ENCODE assay signal across 29 cellular contexts in the genomic region with DNA sequence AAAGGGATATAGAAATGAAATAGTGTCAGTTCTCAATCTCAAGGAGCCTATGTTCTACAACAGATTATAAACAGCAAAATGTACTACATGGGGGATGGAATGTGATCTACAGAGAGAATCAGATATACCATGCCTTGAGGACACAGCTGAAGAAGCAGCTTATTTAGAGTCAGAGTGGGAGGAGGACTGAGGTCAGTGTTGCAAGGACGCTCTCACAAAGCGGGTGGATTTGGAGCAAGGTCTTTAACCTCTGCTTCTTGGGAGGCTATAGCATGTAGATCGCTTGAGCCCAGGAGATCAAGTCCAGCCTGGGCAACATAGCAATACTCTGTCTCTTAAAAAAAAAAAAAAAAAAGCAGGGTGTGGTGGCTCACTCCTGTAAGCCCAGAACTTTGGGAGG. TPM values are rescaled to one million over a fixed set of nuclear protein-coding genes. Genes with fewer than 3 reads are reported as not detected.
DNase-seq lines count a peak whose midpoint lies in the region; ATAC-seq and TF ChIP-seq lines count a peak whose summit lies in the region.
"Had no signal": no experiment of that assay in that cellular context is flagged by ENCODE, and none has a peak within 500 bp of the region (broad histone marks: within the 10 kb centered on the region; RNA-seq: fewer than 3 reads in every experiment).

No MANE protein-coding gene starts in this region.

- no peaks in the 10 kb centered on the region for H3K9me3 Mint-ChIP-seq in activated naive CD4-positive, alpha-beta T cell treated with anti-CD3 and anti-CD28 coated beads, Interleukin-2, amount 50 U/mL, for 24 hours
- H3K9me3 Mint-ChIP-seq in effector memory CD8-positive, alpha-beta T cell: no peaks in the 10 kb centered on the region
- H3K9me3 Mint-ChIP-seq in stimulated activated effector memory CD8-positive, alpha-beta T cell treated with anti-CD3 and anti-CD28 coated beads, Interleukin-12 subunit alpha, Interleukin-12 subunit beta, amount 100 ng/mL, for 72 hours: no peaks in the 10 kb centered on the region
- H3K9me3 Mint-ChIP-seq in endothelial cell (ENCODE audit: unreplicated experiment): no peaks in the 10 kb centered on the region
- H3K9me3 Mint-ChIP-seq: nephron progenitor cell had no signal

- H3K27ac ChIP-seq in RWPE1: peak overlapping the region; percentile 84; the same call in 1 of the 2 replicates
- H3K27ac ChIP-seq: cardiac muscle cell, left ventricle myocardium inferior, suprapubic skin, vagina had no signal

- CTCF ChIA-PET in RWPE1 (lab: Yijun Ruan, JAX): no interaction called here

- DNase-seq in activated naive CD4-positive, alpha-beta T cell treated with Interleukin-2 at 50 U/mL for 16 hours: no peak
- DNase-seq in RWPE1 (ENCODE audit: low spot score): no peak
- no peak for DNase-seq in effector memory CD8-positive, alpha-beta T cell
- DNase-seq in stimulated activated effector memory CD8-positive, alpha-beta T cell treated with anti-CD3 and anti-CD28 coated beads, Interleukin-12 subunit alpha, Interleukin-12 subunit beta, amount 100 ng/mL, for 72 hours (ENCODE audit: low spot score in 2 of 2): no peak
- no peak for DNase-seq in SW 1271 (lab: John Stamatoyannopoulos, UW)
- no peak for DNase-seq in endothelial cell (ENCODE audit: low spot score)
- DNase-seq: activated CD4-positive, alpha-beta T cell treated with anti-CD3 and anti-CD28 coated beads, Interleukin-2, amount 50 U/mL, for 1 hour; activated CD8-positive, alpha-beta memory T cell treated with anti-CD3 and anti-CD28 coated beads, Interleukin-2, amount 50 U/mL, for 4 hours; activated gamma-delta T cell; anterior cingulate cortex; CD4-positive, CD25-positive, alpha-beta regulatory T cell; DMS153; heart right ventricle; KG1; left ventricle myocardium inferior; midbrain; NCI-H1092; NCI-H1930; NCI-H345; NCI-H82; nephron progenitor cell; posterior cingulate gyrus had no signal

- no peaks in the 10 kb centered on the region for H3K36me3 Mint-ChIP-seq in activated naive CD4-positive, alpha-beta T cell treated with anti-CD3 and anti-CD28 coated beads, Interleukin-2, amount 50 U/mL, for 24 hours
- H3K36me3 Mint-ChIP-seq in effector memory CD8-positive, alpha-beta T cell (ENCODE audit: insufficient read depth): peaks cover 7% of the 10 kb centered on the region
- no peaks in the 10 kb centered on the region for H3K36me3 Mint-ChIP-seq in stimulated activated effector memory CD8-positive, alpha-beta T cell treated with anti-CD3 and anti-CD28 coated beads, Interleukin-12 subunit alpha, Interleukin-12 subunit beta, amount 100 ng/mL, for 72 hours
- H3K36me3 Mint-ChIP-seq in endothelial cell (ENCODE audit: low read depth, unreplicated experiment): no peaks in the 10 kb centered on the region
- H3K36me3 Mint-ChIP-seq: CD4-positive, CD25-positive, alpha-beta regulatory T cell had no signal

- H3K4me1 Mint-ChIP-seq in activated naive CD4-positive, alpha-beta T cell treated with anti-CD3 and anti-CD28 coated beads, Interleukin-2, amount 50 U/mL, for 24 hours: peaks cover 33% of the 10 kb centered on the region
- peaks cover 17 to 20% of the 10 kb centered on the region in 2 donors for H3K4me1 Mint-ChIP-seq in effector memory CD8-positive, alpha-beta T cell (ENCODE audit: low read depth in 2 of 2)
- H3K4me1 Mint-ChIP-seq in stimulated activated effector memory CD8-positive, alpha-beta T cell treated with anti-CD3 and anti-CD28 coated beads, Interleukin-12 subunit alpha, Interleukin-12 subunit beta, amount 100 ng/mL, for 72 hours: peaks cover 31% of the 10 kb centered on the region
- H3K4me1 Mint-ChIP-seq in endothelial cell (ENCODE audit: unreplicated experiment): peaks cover 10% of the 10 kb centered on the region

- POLR2A ChIA-PET in RWPE1 (lab: Yijun Ruan, JAX; ENCODE audit: low non-redundant PET): no interaction called here

- ATAC-seq in effector memory CD8-positive, alpha-beta T cell (replicated peaks): no peak
- ATAC-seq in stimulated activated effector memory CD8-positive, alpha-beta T cell treated with anti-CD3 and anti-CD28 coated beads, Interleukin-12 subunit alpha, Interleukin-12 subunit beta, amount 100 ng/mL, for 72 hours: no peak
- no peak for ATAC-seq in GM21423 (IDR thresholded peaks at IDR 0.05; ENCODE audit: unreplicated experiment)
- ATAC-seq: HCT116, heart right ventricle had no signal

- H3K27ac Mint-ChIP-seq in activated naive CD4-positive, alpha-beta T cell treated with anti-CD3 and anti-CD28 coated beads, Interleukin-2, amount 50 U/mL, for 24 hours: peak overlapping the region; percentile 82
- peak overlapping the region; percentile 86 to 96 for H3K27ac Mint-ChIP-seq in effector memory CD8-positive, alpha-beta T cell
- peak overlapping the region; percentile 45 for H3K27ac Mint-ChIP-seq in stimulated activated effector memory CD8-positive, alpha-beta T cell treated with anti-CD3 and anti-CD28 coated beads, Interleukin-12 subunit alpha, Interleukin-12 subunit beta, amount 100 ng/mL, for 72 hours
- no peak overlapping the region for H3K27ac Mint-ChIP-seq in endothelial cell (ENCODE audit: unreplicated experiment)
- H3K27ac Mint-ChIP-seq: dendritic cell treated with granulocyte-macrophage colony-stimulating factor and Interleukin-4, amounts not matched to agents 40 ng/mL and 50 ng/mL, for 4 days had no signal

- no peaks in the 10 kb centered on the region for H3K27me3 Mint-ChIP-seq in activated naive CD4-positive, alpha-beta T cell treated with anti-CD3 and anti-CD28 coated beads, Interleukin-2, amount 50 U/mL, for 24 hours
- H3K27me3 Mint-ChIP-seq in effector memory CD8-positive, alpha-beta T cell: no peaks in the 10 kb centered on the region
- peaks cover 4% of the 10 kb centered on the region for H3K27me3 Mint-ChIP-seq in endothelial cell (ENCODE audit: unreplicated experiment)
- H3K27me3 Mint-ChIP-seq: CD4-positive, CD25-positive, alpha-beta regulatory T cell; dendritic cell treated with granulocyte-macrophage colony-stimulating factor and Interleukin-4, amounts not matched to agents 40 ng/mL and 50 ng/mL, for 4 days had no signal

- TF ChIP-seq CTCF in RWPE1 (conservative IDR thresholded peaks at IDR 0.05; ENCODE audit: low read depth): no peak
- TF ChIP-seq CTCF in endothelial cell (IDR thresholded peaks at IDR 0.05; ENCODE audit: unreplicated experiment): no peak

- no peak overlapping the region for H3K4me3 Mint-ChIP-seq in activated naive CD4-positive, alpha-beta T cell treated with anti-CD3 and anti-CD28 coated beads, Interleukin-2, amount 50 U/mL, for 24 hours
- no peak overlapping the region for H3K4me3 Mint-ChIP-seq in effector memory CD8-positive, alpha-beta T cell
- no peak overlapping the region for H3K4me3 Mint-ChIP-seq in stimulated activated effector memory CD8-positive, alpha-beta T cell treated with anti-CD3 and anti-CD28 coated beads, Interleukin-12 subunit alpha, Interleukin-12 subunit beta, amount 100 ng/mL, for 72 hours
- no peak overlapping the region for H3K4me3 Mint-ChIP-seq in endothelial cell (ENCODE audit: unreplicated experiment)
- H3K4me3 Mint-ChIP-seq: CD4-positive, CD25-positive, alpha-beta regulatory T cell; dendritic cell treated with granulocyte-macrophage colony-stimulating factor and Interleukin-4, amounts not matched to agents 40 ng/mL and 50 ng/mL, for 4 days; nephron progenitor cell had no signal

RNA-seq across cellular contexts. Expression of a gene that starts 32.8 kb away (rescaled TPM):
- 60.0 TPM for total RNA-seq in endothelial cell (ENCODE audit: unreplicated experiment)

RNA-seq across cellular contexts. Expression of a gene that starts 57.4 kb away (rescaled TPM):
- total RNA-seq in endothelial cell (ENCODE audit: unreplicated experiment): 19.0 TPM
